16 cellular contexts compared by ENCODE assay signal in genomic region chr1:43587594-43587993, GRCh38. TPM values are rescaled to one million over a fixed set of nuclear protein-coding genes. Genes with fewer than 3 reads are reported as not detected.
DNase-seq lines count a peak whose midpoint lies in the region; ATAC-seq and TF ChIP-seq lines count a peak whose summit lies in the region.
"Had no signal": no experiment of that assay in that cellular context is flagged by ENCODE, and none has a peak within 500 bp of the region (broad histone marks: within the 10 kb centered on the region; RNA-seq: fewer than 3 reads in every experiment).

No MANE protein-coding gene starts in this region.

- no peaks in the 10 kb centered on the region for H3K9me3 ChIP-seq in body of pancreas
- H3K9me3 ChIP-seq: adrenal gland had no signal

- no peaks in the 10 kb centered on the region for H3K4me1 ChIP-seq in body of pancreas
- H3K4me1 ChIP-seq: adrenal gland had no signal

- POLR2A ChIA-PET in AG04449 (lab: Yijun Ruan, JAX): interaction anchor here (1.0 kb wide), 1 partner anchor 62 kb away, joined by 3 read pairs; the partner anchor contains the start of gene KDM4A

- peak; percentile 33 for DNase-seq in AG04449 (ENCODE audit: low read depth, low spot score)
- DNase-seq in HFFc6: peak; percentile 27
- DNase-seq in epithelial cell of esophagus (ENCODE audit: low read depth): peak; percentile 78
- DNase-seq in myocyte (ENCODE audit: low read depth): peak; percentile 93
- DNase-seq in NCI-H748 (lab: John Stamatoyannopoulos, UW; ENCODE audit: unreplicated experiment): no peak
- no peak for DNase-seq in body of pancreas
- DNase-seq: activated CD4-positive, alpha-beta T cell treated with anti-CD3 and anti-CD28 coated beads, Interleukin-2, amount 10 ng/mL, durations not matched to agents 24 days and 14 days; activated T-cell treated with anti-CD3 and anti-CD28 coated beads, Interleukin-2, amount 50 U/mL, for 24 hours; adrenal gland; cortex of kidney; MM.1S; NCI-H2029; RPMI8226; stimulated activated naive B cell treated with anti-CD40 and anti-IgM and Interleukin-4, amounts not matched to agents 10 μg/mL and 1 μg/mL and 100 μg/mL, for 72 hours had no signal

- ATAC-seq in HG02610 (IDR thresholded peaks at IDR 0.05; ENCODE audit: unreplicated experiment) (no peak), body of pancreas (no peak), GM18505 (IDR thresholded peaks at IDR 0.05; ENCODE audit: unreplicated experiment) (no peak)
- ATAC-seq: stimulated activated naive B cell treated with anti-CD40 and anti-IgM and Interleukin-4, amounts not matched to agents 10 μg/mL and 1 μg/mL and 100 μg/mL, for 72 hours had no signal

- H3K27ac Mint-ChIP-seq in HFFc6: peak overlapping the region; percentile 35; the same call in 1 of the 2 replicates
- H3K27ac Mint-ChIP-seq: activated CD4-positive, alpha-beta T cell treated with anti-CD3 and anti-CD28 coated beads, Interleukin-2, amount 10 ng/mL, durations not matched to agents 24 days and 14 days; activated T-cell treated with anti-CD3 and anti-CD28 coated beads, Interleukin-2, amount 50 U/mL, for 24 hours; stimulated activated naive B cell treated with anti-CD40 and anti-IgM and Interleukin-4, amounts not matched to agents 10 μg/mL and 1 μg/mL and 100 μg/mL, for 72 hours had no signal

- peaks cover 5% of the 10 kb centered on the region; the same call in 1 of the 2 replicates for H3K36me3 Mint-ChIP-seq in HFFc6 (ENCODE audit: low read depth)
- H3K36me3 Mint-ChIP-seq: stimulated activated naive B cell treated with anti-CD40 and anti-IgM and Interleukin-4, amounts not matched to agents 10 μg/mL and 1 μg/mL and 100 μg/mL, for 72 hours had no signal

- no peak for TF ChIP-seq POLR2A in body of pancreas (IDR thresholded peaks at IDR 0.05)
- TF ChIP-seq POLR2A in GM18505 (IDR thresholded peaks at IDR 0.05; ENCODE audit: borderline replicate concordance, extremely low read depth, insufficient read depth, insufficient read length): no peak

- no peaks in the 10 kb centered on the region for H3K9me3 Mint-ChIP-seq in HFFc6
- H3K9me3 Mint-ChIP-seq: activated CD4-positive, alpha-beta T cell treated with anti-CD3 and anti-CD28 coated beads, Interleukin-2, amount 10 ng/mL, durations not matched to agents 24 days and 14 days; activated T-cell treated with anti-CD3 and anti-CD28 coated beads, Interleukin-2, amount 50 U/mL, for 24 hours; stimulated activated naive B cell treated with anti-CD40 and anti-IgM and Interleukin-4, amounts not matched to agents 10 μg/mL and 1 μg/mL and 100 μg/mL, for 72 hours had no signal

- TF ChIP-seq CTCF in AG04449 (IDR thresholded peaks at IDR 0.05; ENCODE audit: insufficient read depth, low read length, missing control alignments) (no peak), HFFc6 (IDR thresholded peaks at IDR 0.05) (no peak), epithelial cell of esophagus (IDR thresholded peaks at IDR 0.05; ENCODE audit: insufficient read depth, low read depth, low read length, missing control alignments) (no peak), body of pancreas (IDR thresholded peaks at IDR 0.05) (no peak)

- peaks cover 16% of the 10 kb centered on the region for H3K4me1 Mint-ChIP-seq in HFFc6 (ENCODE audit: low read depth)

- H3K27me3 ChIP-seq in body of pancreas: no peaks in the 10 kb centered on the region
- H3K27me3 ChIP-seq: adrenal gland had no signal

- H3K36me3 ChIP-seq in body of pancreas (replicated peaks in 1 of 2; ENCODE audit: insufficient read depth in 1 of 2, low read depth in 2 of 2): peaks cover 0 to 7% of the 10 kb centered on the region in 2 donors
- H3K36me3 ChIP-seq: adrenal gland had no signal

- intact Hi-C loops in body of pancreas (cut with DNase I): no loop called here

- 67 to 75% methylated on average over 3 to 8 of the region's 9 CpGs for WGBS in body of pancreas, 2 donors

- no peak overlapping the region for H3K4me3 Mint-ChIP-seq in HFFc6
- H3K4me3 Mint-ChIP-seq: activated CD4-positive, alpha-beta T cell treated with anti-CD3 and anti-CD28 coated beads, Interleukin-2, amount 10 ng/mL, durations not matched to agents 24 days and 14 days; activated T-cell treated with anti-CD3 and anti-CD28 coated beads, Interleukin-2, amount 50 U/mL, for 24 hours; stimulated activated naive B cell treated with anti-CD40 and anti-IgM and Interleukin-4, amounts not matched to agents 10 μg/mL and 1 μg/mL and 100 μg/mL, for 72 hours had no signal

- H3K27ac ChIP-seq in body of pancreas: no peak overlapping the region
- H3K27ac ChIP-seq: adrenal gland had no signal

- H3K4me3 ChIP-seq in AG04449 (ENCODE audit: low read depth, low read length) (no peak overlapping the region), epithelial cell of esophagus (ENCODE audit: low read length) (no peak overlapping the region), body of pancreas (no peak overlapping the region)
- H3K4me3 ChIP-seq: adrenal gland had no signal

- H3K27me3 Mint-ChIP-seq in HFFc6 (ENCODE audit: insufficient read depth): peaks cover 2% of the 10 kb centered on the region; the same call in 1 of the 2 replicates
- H3K27me3 Mint-ChIP-seq: activated CD4-positive, alpha-beta T cell treated with anti-CD3 and anti-CD28 coated beads, Interleukin-2, amount 10 ng/mL, durations not matched to agents 24 days and 14 days; activated T-cell treated with anti-CD3 and anti-CD28 coated beads, Interleukin-2, amount 50 U/mL, for 24 hours had no signal

- CTCF ChIA-PET in AG04449 (lab: Yijun Ruan, JAX): interaction anchor here (1.4 kb wide), 1 partner anchor 12 kb away, joined by 3 read pairs; no protein-coding TSS in a partner anchor

RNA-seq across cellular contexts. Expression of gene PTPRF, which starts 56.9 kb away (rescaled TPM):
- 100 to 1,000 TPM in 4 of 6 experiments, 10 to 100 TPM in 2; 94.3 to 119 (median 109) TPM for total RNA-seq in HFFc6 (2021; fragmentation: NEBNext Ultra II Directional; extraction: Animal tissue kit (Norgen Biotek cat#: 25700))
- total RNA-seq in myocyte: 7.8 and 9.9 TPM in 2 replicates
- polyA plus RNA-seq in myocyte (2012): 91.9 TPM
- total RNA-seq in body of pancreas: 10 to 100 TPM; 81.7 to 89.0 TPM

Comparison
In these comparisons a context has a peak if more than half of its experiments do, and no peak if none do; other contexts are left out.
1. DNase-seq: peak in AG04449 (single experiment), HFFc6 (single experiment), epithelial cell of esophagus (single experiment) and myocyte (single experiment); none in NCI-H748 (single experiment) and body of pancreas (0 of 4).